Comparison of ENCODE assay signal across 2 cellular contexts in the genomic region with DNA sequence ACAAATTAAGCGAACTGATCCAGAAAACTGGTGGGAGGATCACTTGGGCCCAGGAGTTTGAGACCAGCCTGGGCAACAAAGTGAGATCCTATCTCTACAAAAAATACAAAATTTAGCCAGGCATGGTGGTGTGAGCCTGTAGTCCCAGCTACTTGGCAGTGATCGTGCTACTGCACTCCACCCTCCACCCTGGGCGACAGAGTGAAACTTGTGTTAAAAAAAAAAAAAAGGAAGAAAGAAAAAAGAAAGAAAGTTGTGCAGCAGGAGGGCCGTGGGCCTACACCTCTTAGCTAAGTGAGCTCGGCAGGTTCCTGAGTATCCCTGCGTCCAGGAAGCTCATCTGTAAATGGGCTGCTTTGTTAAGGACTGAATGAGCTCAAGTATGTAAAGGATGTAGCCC.
TF ChIP-seq lines count a peak whose summit lies in the region.

No MANE protein-coding gene starts in this region.

TF ChIP-seq in K562, 482 proteins besides CTCF, POLR2A, EP300 and RAD21 (continues in another document):
- TF ChIP-seq MXI1 (IDR thresholded peaks at IDR 0.05; ENCODE audit: low read depth, low read length) (no peak), ZKSCAN1 (IDR thresholded peaks at IDR 0.05; ENCODE audit: low read depth, low read length) (no peak), HSF4 (CRISPR knock-in tag; IDR thresholded peaks at IDR 0.05; ENCODE audit: borderline replicate concordance) (no peak), ZNF12 (CRISPR knock-in tag; IDR thresholded peaks at IDR 0.05) (no peak), ARNT (IDR thresholded peaks at IDR 0.05) (no peak), U2AF2 (optimal IDR thresholded peaks at IDR 0.05; ENCODE audit: low read depth, low read length) (no peak), ZNF584 (CRISPR knock-in tag; IDR thresholded peaks at IDR 0.05; ENCODE audit: low read depth) (no peak), BCL6 (CRISPR knock-in tag; IDR thresholded peaks at IDR 0.05) (no peak)
- TF ChIP-seq, protein P1, sequence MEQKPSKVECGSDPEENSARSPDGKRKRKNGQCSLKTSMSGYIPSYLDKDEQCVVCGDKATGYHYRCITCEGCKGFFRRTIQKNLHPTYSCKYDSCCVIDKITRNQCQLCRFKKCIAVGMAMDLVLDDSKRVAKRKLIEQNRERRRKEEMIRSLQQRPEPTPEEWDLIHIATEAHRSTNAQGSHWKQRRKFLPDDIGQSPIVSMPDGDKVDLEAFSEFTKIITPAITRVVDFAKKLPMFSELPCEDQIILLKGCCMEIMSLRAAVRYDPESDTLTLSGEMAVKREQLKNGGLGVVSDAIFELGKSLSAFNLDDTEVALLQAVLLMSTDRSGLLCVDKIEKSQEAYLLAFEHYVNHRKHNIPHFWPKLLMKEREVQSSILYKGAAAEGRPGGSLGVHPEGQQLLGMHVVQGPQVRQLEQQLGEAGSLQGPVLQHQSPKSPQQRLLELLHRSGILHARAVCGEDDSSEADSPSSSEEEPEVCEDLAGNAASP (IDR thresholded peaks at IDR 0.05): no peak
- TF ChIP-seq, protein P2, sequence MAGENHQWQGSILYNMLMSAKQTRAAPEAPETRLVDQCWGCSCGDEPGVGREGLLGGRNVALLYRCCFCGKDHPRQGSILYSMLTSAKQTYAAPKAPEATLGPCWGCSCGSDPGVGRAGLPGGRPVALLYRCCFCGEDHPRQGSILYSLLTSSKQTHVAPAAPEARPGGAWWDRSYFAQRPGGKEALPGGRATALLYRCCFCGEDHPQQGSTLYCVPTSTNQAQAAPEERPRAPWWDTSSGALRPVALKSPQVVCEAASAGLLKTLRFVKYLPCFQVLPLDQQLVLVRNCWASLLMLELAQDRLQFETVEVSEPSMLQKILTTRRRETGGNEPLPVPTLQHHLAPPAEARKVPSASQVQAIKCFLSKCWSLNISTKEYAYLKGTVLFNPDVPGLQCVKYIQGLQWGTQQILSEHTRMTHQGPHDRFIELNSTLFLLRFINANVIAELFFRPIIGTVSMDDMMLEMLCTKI (IDR thresholded peaks at IDR 0.05; ENCODE audit: partially characterized antibody): no peak
- TF ChIP-seq, protein P3, sequence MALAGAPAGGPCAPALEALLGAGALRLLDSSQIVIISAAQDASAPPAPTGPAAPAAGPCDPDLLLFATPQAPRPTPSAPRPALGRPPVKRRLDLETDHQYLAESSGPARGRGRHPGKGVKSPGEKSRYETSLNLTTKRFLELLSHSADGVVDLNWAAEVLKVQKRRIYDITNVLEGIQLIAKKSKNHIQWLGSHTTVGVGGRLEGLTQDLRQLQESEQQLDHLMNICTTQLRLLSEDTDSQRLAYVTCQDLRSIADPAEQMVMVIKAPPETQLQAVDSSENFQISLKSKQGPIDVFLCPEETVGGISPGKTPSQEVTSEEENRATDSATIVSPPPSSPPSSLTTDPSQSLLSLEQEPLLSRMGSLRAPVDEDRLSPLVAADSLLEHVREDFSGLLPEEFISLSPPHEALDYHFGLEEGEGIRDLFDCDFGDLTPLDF (CRISPR knock-in tag; IDR thresholded peaks at IDR 0.05): no peak
- TF ChIP-seq, protein P4, sequence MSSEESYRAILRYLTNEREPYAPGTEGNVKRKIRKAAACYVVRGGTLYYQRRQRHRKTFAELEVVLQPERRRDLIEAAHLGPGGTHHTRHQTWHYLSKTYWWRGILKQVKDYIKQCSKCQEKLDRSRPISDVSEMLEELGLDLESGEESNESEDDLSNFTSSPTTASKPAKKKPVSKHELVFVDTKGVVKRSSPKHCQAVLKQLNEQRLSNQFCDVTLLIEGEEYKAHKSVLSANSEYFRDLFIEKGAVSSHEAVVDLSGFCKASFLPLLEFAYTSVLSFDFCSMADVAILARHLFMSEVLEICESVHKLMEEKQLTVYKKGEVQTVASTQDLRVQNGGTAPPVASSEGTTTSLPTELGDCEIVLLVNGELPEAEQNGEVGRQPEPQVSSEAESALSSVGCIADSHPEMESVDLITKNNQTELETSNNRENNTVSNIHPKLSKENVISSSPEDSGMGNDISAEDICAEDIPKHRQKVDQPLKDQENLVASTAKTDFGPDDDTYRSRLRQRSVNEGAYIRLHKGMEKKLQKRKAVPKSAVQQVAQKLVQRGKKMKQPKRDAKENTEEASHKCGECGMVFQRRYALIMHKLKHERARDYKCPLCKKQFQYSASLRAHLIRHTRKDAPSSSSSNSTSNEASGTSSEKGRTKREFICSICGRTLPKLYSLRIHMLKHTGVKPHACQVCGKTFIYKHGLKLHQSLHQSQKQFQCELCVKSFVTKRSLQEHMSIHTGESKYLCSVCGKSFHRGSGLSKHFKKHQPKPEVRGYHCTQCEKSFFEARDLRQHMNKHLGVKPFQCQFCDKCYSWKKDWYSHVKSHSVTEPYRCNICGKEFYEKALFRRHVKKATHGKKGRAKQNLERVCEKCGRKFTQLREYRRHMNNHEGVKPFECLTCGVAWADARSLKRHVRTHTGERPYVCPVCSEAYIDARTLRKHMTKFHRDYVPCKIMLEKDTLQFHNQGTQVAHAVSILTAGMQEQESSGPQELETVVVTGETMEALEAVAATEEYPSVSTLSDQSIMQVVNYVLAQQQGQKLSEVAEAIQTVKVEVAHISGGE (CRISPR knock-in tag; IDR thresholded peaks at IDR 0.05): no peak

TF ChIP-seq in HepG2, 621 proteins besides CTCF, POLR2A, EP300 and RAD21:
- TF ChIP-seq ZBTB38 (CRISPR knock-in tag; IDR thresholded peaks at IDR 0.05) (no peak), ZSCAN30 (CRISPR knock-in tag; IDR thresholded peaks at IDR 0.05) (no peak), BRD4 (CRISPR knock-in tag; IDR thresholded peaks at IDR 0.05) (no peak), ZNF709 (CRISPR knock-in tag; IDR thresholded peaks at IDR 0.05) (no peak), RFXAP (CRISPR knock-in tag; IDR thresholded peaks at IDR 0.05; ENCODE audit: borderline replicate concordance) (no peak), ZNF878 (CRISPR knock-in tag; IDR thresholded peaks at IDR 0.05) (no peak), ZNF589 (CRISPR knock-in tag; conservative IDR thresholded peaks at IDR 0.05) (no peak), EHMT2 (IDR thresholded peaks at IDR 0.05; ENCODE audit: borderline replicate concordance, low read depth, low read length) (no peak), ZNF780A (CRISPR knock-in tag; IDR thresholded peaks at IDR 0.05) (no peak), SUZ12 (IDR thresholded peaks at IDR 0.05; ENCODE audit: low read depth, low read length) (no peak)
- TF ChIP-seq, protein P5, sequence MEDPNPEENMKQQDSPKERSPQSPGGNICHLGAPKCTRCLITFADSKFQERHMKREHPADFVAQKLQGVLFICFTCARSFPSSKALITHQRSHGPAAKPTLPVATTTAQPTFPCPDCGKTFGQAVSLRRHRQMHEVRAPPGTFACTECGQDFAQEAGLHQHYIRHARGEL (CRISPR knock-in tag; IDR thresholded peaks at IDR 0.05): no peak
- TF ChIP-seq, protein P6, sequence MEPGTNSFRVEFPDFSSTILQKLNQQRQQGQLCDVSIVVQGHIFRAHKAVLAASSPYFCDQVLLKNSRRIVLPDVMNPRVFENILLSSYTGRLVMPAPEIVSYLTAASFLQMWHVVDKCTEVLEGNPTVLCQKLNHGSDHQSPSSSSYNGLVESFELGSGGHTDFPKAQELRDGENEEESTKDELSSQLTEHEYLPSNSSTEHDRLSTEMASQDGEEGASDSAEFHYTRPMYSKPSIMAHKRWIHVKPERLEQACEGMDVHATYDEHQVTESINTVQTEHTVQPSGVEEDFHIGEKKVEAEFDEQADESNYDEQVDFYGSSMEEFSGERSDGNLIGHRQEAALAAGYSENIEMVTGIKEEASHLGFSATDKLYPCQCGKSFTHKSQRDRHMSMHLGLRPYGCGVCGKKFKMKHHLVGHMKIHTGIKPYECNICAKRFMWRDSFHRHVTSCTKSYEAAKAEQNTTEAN (CRISPR knock-in tag; conservative IDR thresholded peaks at IDR 0.05): no peak
